In genomic region chr6:30591008-30591407, GRCh38 we compare ENCODE assay signal across 11 cellular contexts. TPM values are rescaled to one million over a fixed set of nuclear protein-coding genes. Genes with fewer than 3 reads are reported as not detected.
A peak's percentile ranks its signal among the peaks of the same experiment; 100 is the strongest.
DNase-seq lines count a peak whose midpoint lies in the region; ATAC-seq and TF ChIP-seq lines count a peak whose summit lies in the region.
"Had no signal": no experiment of that assay in that cellular context is flagged by ENCODE, and none has a peak within 500 bp of the region (broad histone marks: within the 10 kb centered on the region; RNA-seq: fewer than 3 reads in every experiment).

No MANE protein-coding gene starts in this region.

- no peak overlapping the region for H3K4me3 ChIP-seq in fibroblast of villous mesenchyme (ENCODE audit: low read depth, low read length)
- no peak overlapping the region for H3K4me3 ChIP-seq in skin epidermis

- peaks cover 94% of the 10 kb centered on the region for H3K36me3 Mint-ChIP-seq in activated T-helper 17 cell treated with anti-CD3 and anti-CD28 coated beads, Interleukin-2, amount 50 U/mL, for 72 hours (ENCODE audit: low read depth)

- H3K27ac ChIP-seq in skin epidermis: peak overlapping the region in 13 of 21 experiments; percentile 22 to 64 (median 45)

- no peak for TF ChIP-seq CTCF in fibroblast of villous mesenchyme (IDR thresholded peaks at IDR 0.05; ENCODE audit: insufficient read depth, low read depth, low read length)

- no peaks in the 10 kb centered on the region for H3K9me3 Mint-ChIP-seq in activated T-helper 17 cell treated with anti-CD3 and anti-CD28 coated beads, Interleukin-2, amount 50 U/mL, for 72 hours
- H3K9me3 Mint-ChIP-seq: activated T-helper 1 cell treated with anti-CD3 and anti-CD28 coated beads, Interleukin-12 subunit alpha, Interleukin-12 subunit beta, Interleukin-2, Interleukin-4 antibody, amounts not matched to agents 30 ng/mL and 10 ng/mL and 1 ng/mL, durations not matched to agents 14 hours and 24 hours and 36 hours; endodermal cell; T-helper 1 cell treated with Interleukin-12 subunit alpha and Interleukin-12 subunit beta and Interleukin-4 antibody, amounts not matched to agents 30 μg/mL and 1 μg/mL, for 36 hours had no signal

- H3K27ac Mint-ChIP-seq in activated T-helper 17 cell treated with anti-CD3 and anti-CD28 coated beads, Interleukin-2, amount 50 U/mL, for 72 hours: peak overlapping the region; percentile 73
- H3K27ac Mint-ChIP-seq: T-helper 1 cell treated with Interleukin-12 subunit alpha and Interleukin-12 subunit beta and Interleukin-4 antibody, amounts not matched to agents 30 μg/mL and 1 μg/mL, for 36 hours had no signal

- H3K4me3 Mint-ChIP-seq in activated T-helper 17 cell treated with anti-CD3 and anti-CD28 coated beads, Interleukin-2, amount 50 U/mL, for 72 hours: no peak overlapping the region
- H3K4me3 Mint-ChIP-seq: activated T-helper 1 cell treated with anti-CD3 and anti-CD28 coated beads, Interleukin-12 subunit alpha, Interleukin-12 subunit beta, Interleukin-2, Interleukin-4 antibody, amounts not matched to agents 30 ng/mL and 10 ng/mL and 1 ng/mL, durations not matched to agents 14 hours and 24 hours and 36 hours; endodermal cell; T-helper 1 cell treated with Interleukin-12 subunit alpha and Interleukin-12 subunit beta and Interleukin-4 antibody, amounts not matched to agents 30 μg/mL and 1 μg/mL, for 36 hours had no signal

- H3K4me1 Mint-ChIP-seq in activated T-helper 17 cell treated with anti-CD3 and anti-CD28 coated beads, Interleukin-2, amount 50 U/mL, for 72 hours: no peaks in the 10 kb centered on the region
- H3K4me1 Mint-ChIP-seq: endodermal cell had no signal

- DNase-seq in HCEC 1CT (peak; percentile 57), fibroblast of villous mesenchyme (ENCODE audit: low read depth) (peak; percentile 58), pons (ENCODE audit: low spot score) (no peak), KG1 (lab: John Stamatoyannopoulos, UW) (no peak)
- DNase-seq: endodermal cell, small intestine had no signal

- H3K27me3 Mint-ChIP-seq in activated T-helper 17 cell treated with anti-CD3 and anti-CD28 coated beads, Interleukin-2, amount 50 U/mL, for 72 hours: no peaks in the 10 kb centered on the region

- ATAC-seq in activated T-helper 17 cell treated with anti-CD3 and anti-CD28 coated beads, Interleukin-2, amount 50 U/mL, for 72 hours (replicated peaks): no peak
- no peak for ATAC-seq in HG03196 (IDR thresholded peaks at IDR 0.05; ENCODE audit: unreplicated experiment)

RNA-seq across cellular contexts. Expression of gene ABCF1, which starts 19.8 kb away (rescaled TPM):
- 10 to 100 TPM; 65.0 to 98.2 TPM for total RNA-seq in activated T-helper 17 cell treated with anti-CD3 and anti-CD28 coated beads, Interleukin-2, amount 50 U/mL, for 72 hours
- total RNA-seq in fibroblast of villous mesenchyme: 30.9 and 37.6 TPM in 2 replicates

RNA-seq across cellular contexts. Expression of gene PPP1R10, which starts 26.0 kb away (rescaled TPM):
- 100 to 1,000 TPM in 1 of 2 donors, 10 to 100 TPM in 1; 85.9 to 101 TPM for total RNA-seq in activated T-helper 17 cell treated with anti-CD3 and anti-CD28 coated beads, Interleukin-2, amount 50 U/mL, for 72 hours
- 37.7 and 70.4 TPM in 2 replicates for total RNA-seq in fibroblast of villous mesenchyme

RNA-seq across cellular contexts. Expression of gene MRPS18B, which starts 26.6 kb away (rescaled TPM):
- total RNA-seq in activated T-helper 17 cell treated with anti-CD3 and anti-CD28 coated beads, Interleukin-2, amount 50 U/mL, for 72 hours: 10 to 100 TPM; 64.6 to 78.5 TPM
- total RNA-seq in fibroblast of villous mesenchyme: 79.5 and 81.2 TPM in 2 replicates

RNA-seq across cellular contexts. Expression of gene PRR3, which starts 33.9 kb away (rescaled TPM):
- total RNA-seq in activated T-helper 17 cell treated with anti-CD3 and anti-CD28 coated beads, Interleukin-2, amount 50 U/mL, for 72 hours: 10 to 100 TPM; 22.1 to 23.1 TPM
- 5.8 and 6.0 TPM in 2 replicates for total RNA-seq in fibroblast of villous mesenchyme

RNA-seq across cellular contexts. Expression of gene GNL1, which starts 34.7 kb away (rescaled TPM):
- total RNA-seq in activated T-helper 17 cell treated with anti-CD3 and anti-CD28 coated beads, Interleukin-2, amount 50 U/mL, for 72 hours: 100 to 1,000 TPM; 102 to 117 TPM
- total RNA-seq in fibroblast of villous mesenchyme: 50.3 and 52.7 TPM in 2 replicates

Comparison
In these comparisons a context has a peak if more than half of its experiments do, and no peak if none do; other contexts are left out.
1. DNase-seq: peak in HCEC 1CT (single experiment) and fibroblast of villous mesenchyme (single experiment); none in pons (single experiment) and KG1 (single experiment).